Comparison of ENCODE assay signal across 28 cellular contexts in genomic region chr1:33188572-33189275, GRCh38. TPM values are rescaled to one million over a fixed set of nuclear protein-coding genes. Genes with fewer than 3 reads are reported as not detected.
A peak's percentile ranks its signal among the peaks of the same experiment; 100 is the strongest.
DNase-seq lines count a peak whose midpoint lies in the region; ATAC-seq, FAIRE-seq and TF ChIP-seq lines count a peak whose summit lies in the region.
"Had no signal": no experiment of that assay in that cellular context is flagged by ENCODE, and none has a peak within 500 bp of the region (broad histone marks: within the 10 kb centered on the region; RNA-seq: fewer than 3 reads in every experiment).

No MANE protein-coding gene starts in this region.

- H3K36me3 ChIP-seq in breast epithelium (no peaks in the 10 kb centered on the region), astrocyte (ENCODE audit: insufficient read depth, low read length) (no peaks in the 10 kb centered on the region), keratinocyte (ENCODE audit: control insufficient read depth in 2 of 2, extremely low read depth in 1 of 2, insufficient read depth in 2 of 2, low read length in 2 of 2) (no peaks in the 10 kb centered on the region), osteoblast (ENCODE audit: insufficient read depth, low read length) (no peaks in the 10 kb centered on the region)
- H3K36me3 ChIP-seq: vagina had no signal

- no peaks in the 10 kb centered on the region for H3K27me3 ChIP-seq in breast epithelium
- peaks cover 6% of the 10 kb centered on the region for H3K27me3 ChIP-seq in astrocyte (ENCODE audit: insufficient read depth, low read length)
- no peaks in the 10 kb centered on the region for H3K27me3 ChIP-seq in keratinocyte (ENCODE audit: control insufficient read depth, extremely low read depth, insufficient read depth, low read length)
- peaks cover 14% of the 10 kb centered on the region for H3K27me3 ChIP-seq in osteoblast (ENCODE audit: insufficient read depth, low read length)
- H3K27me3 ChIP-seq: hepatocyte, vagina had no signal

- TF ChIP-seq POLR2A in breast epithelium (IDR thresholded peaks at IDR 0.05), result no peak

- TF ChIP-seq CTCF in MCF 10A (IDR thresholded peaks at IDR 0.05; ENCODE audit: unreplicated experiment) (no peak), breast epithelium (IDR thresholded peaks at IDR 0.05) (no peak), astrocyte (IDR thresholded peaks at IDR 0.05; ENCODE audit: insufficient read depth, low read depth, low read length) (no peak), keratinocyte (optimal IDR thresholded peaks at IDR 0.05 in 1 of 3, IDR thresholded peaks at IDR 0.05 in 1 of 3, conservative IDR thresholded peaks at IDR 0.05 in 1 of 3; ENCODE audit: extremely low read depth in 1 of 3, insufficient read depth in 2 of 3, low read length in 3 of 3) (no peak), osteoblast (IDR thresholded peaks at IDR 0.05; ENCODE audit: extremely low read depth, low read depth, low read length) (no peak)

- H2AFZ ChIP-seq in astrocyte (ENCODE audit: low read depth, low read length), result no peak overlapping the region
- no peak overlapping the region for H2AFZ ChIP-seq in keratinocyte (ENCODE audit: control insufficient read depth, low read length)
- H2AFZ ChIP-seq in osteoblast (ENCODE audit: low read length), result no peak overlapping the region
- H2AFZ ChIP-seq: hepatocyte had no signal

- no peak for FAIRE-seq in astrocyte (lab: Jason Lieb, UNC)
- FAIRE-seq in keratinocyte (lab: Jason Lieb, UNC), result peak; percentile 74
- FAIRE-seq: islet of Langerhans, small intestine had no signal

- no TSS peak for BruUV-seq in MCF 10A (replicated peaks; lab: Mats Ljungman, UMichigan)

- POLR2A ChIA-PET in MCF 10A (lab: Yijun Ruan, JAX), result no interaction called here

- CTCF ChIA-PET in MCF 10A (lab: Yijun Ruan, JAX), result interaction anchor here (0.6 to 1.2 kb wide), 3 partner anchors 29 to 58 kb away, joined by 3 to 4 read pairs (median 3); no protein-coding TSS in a partner anchor

- H3K9me3 Mint-ChIP-seq in MCF 10A (ENCODE audit: unreplicated experiment) (no peaks in the 10 kb centered on the region), astrocyte (ENCODE audit: unreplicated experiment) (no peaks in the 10 kb centered on the region), immature natural killer cell (no peaks in the 10 kb centered on the region)
- H3K9me3 Mint-ChIP-seq: CD4-positive, CD25-positive, alpha-beta regulatory T cell; natural killer cell treated with Interleukin-12 subunit alpha and Interleukin-12 subunit beta and Interleukin-15 and Interleukin-18, amount 100 ng/mL, for 72 hours; T-cell had no signal

- H3K4me2 ChIP-seq in astrocyte (ENCODE audit: low read length) (no peak overlapping the region), keratinocyte (ENCODE audit: control insufficient read depth, extremely low read depth, insufficient read depth, low read depth, low read length) (peak overlapping the region; percentile 27), osteoblast (ENCODE audit: insufficient read depth, low read length) (no peak overlapping the region)
- H3K4me2 ChIP-seq: hepatocyte, KMS-11 had no signal

- H3K79me2 ChIP-seq in astrocyte (ENCODE audit: insufficient read depth, low read length) (no peaks in the 10 kb centered on the region), keratinocyte (ENCODE audit: control insufficient read depth, insufficient read depth, low read length) (no peaks in the 10 kb centered on the region), osteoblast (ENCODE audit: insufficient read depth, low read length) (no peaks in the 10 kb centered on the region)
- H3K79me2 ChIP-seq: hepatocyte had no signal

- H3K9me1 ChIP-seq in keratinocyte (ENCODE audit: control insufficient read depth, extremely low read depth, insufficient read depth, low read length), result no peaks in the 10 kb centered on the region

- H3K27me3 Mint-ChIP-seq in MCF 10A (ENCODE audit: insufficient read depth, unreplicated experiment) (no peaks in the 10 kb centered on the region), astrocyte (ENCODE audit: low read depth, unreplicated experiment) (peaks cover 19% of the 10 kb centered on the region), immature natural killer cell (ENCODE audit: low read depth in 3 of 3) (peaks cover 2 to 14% (median 4%) of the 10 kb centered on the region in 3 donors)

- no peaks in the 10 kb centered on the region for H3K4me1 ChIP-seq in breast epithelium
- H3K4me1 ChIP-seq in astrocyte (ENCODE audit: insufficient read depth, low read length), result peaks cover 3% of the 10 kb centered on the region
- H3K4me1 ChIP-seq in keratinocyte (ENCODE audit: control insufficient read depth, extremely low read depth, insufficient read depth, low read length), result peaks cover 17% of the 10 kb centered on the region
- H3K4me1 ChIP-seq in osteoblast (ENCODE audit: insufficient read depth, low read length), result peaks cover 5% of the 10 kb centered on the region
- H3K4me1 ChIP-seq: vagina had no signal

- H3K9me3 ChIP-seq in breast epithelium, result no peaks in the 10 kb centered on the region
- no peaks in the 10 kb centered on the region for H3K9me3 ChIP-seq in astrocyte (ENCODE audit: insufficient read depth, low read depth, low read length)
- H3K9me3 ChIP-seq in keratinocyte (ENCODE audit: control insufficient read depth, low read depth, low read length), result no peaks in the 10 kb centered on the region
- H3K9me3 ChIP-seq in osteoblast (ENCODE audit: low read depth, low read length), result no peaks in the 10 kb centered on the region
- H3K9me3 ChIP-seq: vagina had no signal

- H3K36me3 Mint-ChIP-seq in MCF 10A (ENCODE audit: insufficient read depth, unreplicated experiment), result no peaks in the 10 kb centered on the region
- peaks cover 4% of the 10 kb centered on the region for H3K36me3 Mint-ChIP-seq in astrocyte (ENCODE audit: low read depth, unreplicated experiment)
- H3K36me3 Mint-ChIP-seq in immature natural killer cell, result no peaks in the 10 kb centered on the region
- H3K36me3 Mint-ChIP-seq: CD4-positive, CD25-positive, alpha-beta regulatory T cell; natural killer cell treated with Interleukin-12 subunit alpha and Interleukin-12 subunit beta and Interleukin-15 and Interleukin-18, amount 100 ng/mL, for 72 hours; T-cell had no signal

- dilution Hi-C loops in keratinocyte (cut with MboI; ENCODE audit: extremely low pct_ligation_motif_present, low sequenced_read_pairs), result no loop called here

- DNase-seq in MCF 10A (ENCODE audit: unreplicated experiment) (peak; percentile 26), breast epithelium (ENCODE audit: low spot score in 2 of 2) (no peak), astrocyte (ENCODE audit: low read depth) (peak; percentile 27), keratinocyte (ENCODE audit: low read depth, low spot score) (no peak), immature natural killer cell (no peak), osteoblast (ENCODE audit: insufficient read length, low spot score, missing footprints) (no peak)
- DNase-seq: activated CD4-positive, alpha-beta T cell treated with anti-CD3 and anti-CD28 coated beads, Interleukin-2, amount 50 U/mL, for 4 hours; activated naive CD4-positive, alpha-beta T cell treated with Interleukin-2 at 50 U/mL for 16 hours; aorta; CD4-positive, CD25-positive, alpha-beta regulatory T cell; DMS153; effector memory CD4-positive, alpha-beta T cell; mesendoderm; NCI-H1105 treated with DMSO at 0.1 percent for 48 hours; NCI-H2107; NCI-H524; posterior cingulate gyrus; SHP77; small intestine; stimulated activated CD4-positive, alpha-beta T cell treated with anti-CD3 and anti-CD28 coated beads, Interleukin-4, amount 100 ng/mL, for 4 hours; T-cell had no signal

- H4K20me1 ChIP-seq in astrocyte (ENCODE audit: insufficient read depth, low read length), result no peaks in the 10 kb centered on the region
- no peaks in the 10 kb centered on the region for H4K20me1 ChIP-seq in keratinocyte (ENCODE audit: control insufficient read depth, extremely low read depth, insufficient read depth, low read length)
- no peaks in the 10 kb centered on the region for H4K20me1 ChIP-seq in osteoblast (ENCODE audit: insufficient read depth, low read length)

- ATAC-seq in HG03469 (IDR thresholded peaks at IDR 0.05; ENCODE audit: unreplicated experiment) (no peak), HG02763 (IDR thresholded peaks at IDR 0.05; ENCODE audit: unreplicated experiment) (no peak)
- ATAC-seq: natural killer cell treated with Interleukin-12 subunit alpha and Interleukin-12 subunit beta and Interleukin-15 and Interleukin-18, amount 100 ng/mL, for 72 hours; T-cell had no signal

- H3K27ac ChIP-seq in breast epithelium (no peak overlapping the region), astrocyte (ENCODE audit: low read depth, low read length) (no peak overlapping the region), keratinocyte (ENCODE audit: control insufficient read depth, insufficient read depth, low read length) (no peak overlapping the region), osteoblast (ENCODE audit: low read depth, low read length) (no peak overlapping the region)
- H3K27ac ChIP-seq: hepatocyte, KMS-11, vagina had no signal

- H3K27ac Mint-ChIP-seq in MCF 10A (ENCODE audit: low read depth, unreplicated experiment) (no peak overlapping the region), astrocyte (ENCODE audit: unreplicated experiment) (peak overlapping the region; percentile 59), immature natural killer cell (no peak overlapping the region)
- H3K27ac Mint-ChIP-seq: CD4-positive, CD25-positive, alpha-beta regulatory T cell; natural killer cell treated with Interleukin-12 subunit alpha and Interleukin-12 subunit beta and Interleukin-15 and Interleukin-18, amount 100 ng/mL, for 72 hours; T-cell had no signal

- H3K4me1 Mint-ChIP-seq in MCF 10A (ENCODE audit: insufficient read depth, unreplicated experiment) (peaks cover 7% of the 10 kb centered on the region), astrocyte (ENCODE audit: low read depth, unreplicated experiment) (peaks cover 9% of the 10 kb centered on the region), immature natural killer cell (peaks cover 9% of the 10 kb centered on the region in 2 donors)

- no peak overlapping the region for H3K4me3 Mint-ChIP-seq in MCF 10A (ENCODE audit: unreplicated experiment)
- H3K4me3 Mint-ChIP-seq in astrocyte (ENCODE audit: unreplicated experiment), result no peak overlapping the region
- H3K4me3 Mint-ChIP-seq in immature natural killer cell, result no peak overlapping the region
- H3K4me3 Mint-ChIP-seq: CD4-positive, CD25-positive, alpha-beta regulatory T cell; natural killer cell treated with Interleukin-12 subunit alpha and Interleukin-12 subunit beta and Interleukin-15 and Interleukin-18, amount 100 ng/mL, for 72 hours; T-cell had no signal

- H3K4me3 ChIP-seq in breast epithelium (no peak overlapping the region), astrocyte (ENCODE audit: insufficient read depth, low read depth, low read length) (no peak overlapping the region), keratinocyte (ENCODE audit: control insufficient read depth in 2 of 3, extremely low read depth in 1 of 3, insufficient read depth in 2 of 3, low read depth in 1 of 3, low read length in 3 of 3) (no peak overlapping the region), osteoblast (ENCODE audit: insufficient read depth, low read length) (no peak overlapping the region)
- H3K4me3 ChIP-seq: hepatocyte, vagina had no signal

- H3K9ac ChIP-seq in astrocyte (ENCODE audit: low read length) (no peak overlapping the region), keratinocyte (ENCODE audit: control insufficient read depth, extremely low read depth, insufficient read depth, low read length) (no peak overlapping the region)
- H3K9ac ChIP-seq: KMS-11 had no signal

- intact Hi-C loops in MCF 10A (cut with micrococcal nuclease), result no loop called here
- intact Hi-C loops in breast epithelium (cut with DNase I; ENCODE audit: low total_unique reads), result no loop called here

RNA-seq across cellular contexts. Expression of gene TRIM62, which starts 6.9 kb away (rescaled TPM):
- total RNA-seq in MCF 10A (2022) (2.4 and 2.8 TPM in 2 replicates), breast epithelium (10 to 100 TPM in 1 of 3 donors, 1 to 10 TPM in 2; 4.3 to 10.8 (median 7.2) TPM), astrocyte (10.8 and 11.5 TPM in 2 replicates), osteoblast (9.4 and 12.3 TPM in 2 replicates)
- polyA plus RNA-seq in keratinocyte (2.0 to 4.7 TPM (median 2.2 TPM) in 3 replicates), immature natural killer cell (1 to 10 TPM in 2 of 3 donors, not detected in 1; 2.5 to 8.0 TPM)
- 2.0 TPM for polyA plus RNA-seq in keratinocyte (2011; ENCODE audit: low read depth)
- 4.6 and 5.5 TPM in 2 replicates for polyA plus RNA-seq in keratinocyte (2011; cell fraction: cytosol; rRNA removed)
- 10.2 and 13.8 TPM in 2 replicates for polyA plus RNA-seq in keratinocyte (2011; cell fraction: nucleus; rRNA removed)
- polyA plus RNA-seq in keratinocyte (2012; ENCODE audit: low replicate concordance), result 6.9 TPM in 2 replicates
- 2.8 to 17.1 TPM (median 5.5 TPM) in 3 replicates for polyA minus RNA-seq in keratinocyte
- 8.6 TPM for polyA minus RNA-seq in keratinocyte (2011; cell fraction: cytosol; rRNA and poly(A)+ RNA removed)
- polyA minus RNA-seq in keratinocyte (2011; cell fraction: nucleus; rRNA and poly(A)+ RNA removed), result 6.9 and 7.8 TPM in 2 replicates

Comparison
In these comparisons a context has a peak if more than half of its experiments do, and no peak if none do; other contexts are left out.
1. DNase-seq: peak in MCF 10A (single experiment) and astrocyte (single experiment); none in breast epithelium (0 of 2), keratinocyte (single experiment), immature natural killer cell (0 of 3) and osteoblast (single experiment).